In the genomic region with DNA sequence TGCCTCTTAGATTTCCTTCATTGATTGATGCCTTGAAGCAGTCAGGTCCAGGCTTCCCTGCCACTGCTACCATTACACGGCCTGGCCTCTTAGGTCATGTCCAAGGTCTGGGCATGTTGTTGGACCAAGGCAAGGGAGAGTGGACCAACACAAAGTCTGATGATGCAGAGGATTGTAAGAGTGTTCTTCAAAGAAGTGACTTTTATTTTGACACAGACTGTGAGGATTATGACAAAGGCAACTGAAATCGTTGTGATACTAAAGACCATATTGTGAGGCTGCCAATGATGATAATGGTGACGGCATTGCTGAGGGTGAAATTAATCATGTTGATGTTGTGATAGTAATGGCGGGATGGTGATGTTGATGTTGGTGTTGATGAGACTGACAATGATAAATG, we compare ENCODE assay signal across 20 cellular contexts.
DNase-seq lines count a peak whose midpoint lies in the region; ATAC-seq and TF ChIP-seq lines count a peak whose summit lies in the region.
"Had no signal": no experiment of that assay in that cellular context is flagged by ENCODE, and none has a peak within 500 bp of the region (broad histone marks: within the 10 kb centered on the region; RNA-seq: fewer than 3 reads in every experiment).

No MANE protein-coding gene starts in this region.

- H3K36me3 ChIP-seq in BLaER1 treated with 17β-estradiol and CSF1 and Interleukin-3, amounts not matched to agents 10 nM and 100 nM: no peaks in the 10 kb centered on the region
- H3K36me3 ChIP-seq in HEK293 (ENCODE audit: control insufficient read depth in 2 of 2, insufficient read depth in 1 of 2, low read length in 2 of 2) (no peaks in the 10 kb centered on the region), prostate gland (no peaks in the 10 kb centered on the region)
- H3K36me3 ChIP-seq: BLaER1, HAP-1 had no signal

- H3K9ac ChIP-seq in BLaER1 treated with 17β-estradiol and CSF1 and Interleukin-3, amounts not matched to agents 10 nM and 100 nM: no peak overlapping the region
- H3K9ac ChIP-seq: BLaER1, KMS-11 had no signal

- no peak overlapping the region for H3K27ac ChIP-seq in BLaER1 treated with 17β-estradiol and CSF1 and Interleukin-3, amounts not matched to agents 10 nM and 100 nM
- H3K27ac ChIP-seq in HEK293 (ENCODE audit: extremely low read depth, low read depth, low read length) (no peak overlapping the region), prostate gland (no peak overlapping the region)
- H3K27ac ChIP-seq: BLaER1, KMS-11, RWPE1 had no signal

- no peaks in the 10 kb centered on the region for H3K9me3 Mint-ChIP-seq in natural killer cell
- H3K9me3 Mint-ChIP-seq: CD4-positive, alpha-beta T cell; GM23338 had no signal

- POLR2A ChIA-PET in HEK293 (lab: Yijun Ruan, JAX): no interaction called here

- TF ChIP-seq CTCF in HEK293 (tag by site-specific recombination; IDR thresholded peaks at IDR 0.05) (no peak), prostate gland (IDR thresholded peaks at IDR 0.05) (no peak), natural killer cell (IDR thresholded peaks at IDR 0.05) (no peak)

- H3K27me3 ChIP-seq in BLaER1 treated with 17β-estradiol and CSF1 and Interleukin-3, amounts not matched to agents 10 nM and 100 nM: no peaks in the 10 kb centered on the region
- H3K27me3 ChIP-seq in prostate gland (replicated peaks; ENCODE audit: insufficient read depth): no peaks in the 10 kb centered on the region
- H3K27me3 ChIP-seq: BLaER1 had no signal

- ATAC-seq in natural killer cell: no peak
- ATAC-seq: Panc1 had no signal

- H3K4me3 Mint-ChIP-seq in natural killer cell: no peak overlapping the region
- H3K4me3 Mint-ChIP-seq: CD4-positive, alpha-beta T cell; GM23338 had no signal

- CTCF ChIA-PET in HEK293 (lab: Yijun Ruan, JAX): no interaction called here

- TF ChIP-seq POLR2A in prostate gland (IDR thresholded peaks at IDR 0.05): no peak

- peaks cover 6 to 7% of the 10 kb centered on the region in 2 donors for H3K27me3 Mint-ChIP-seq in natural killer cell (ENCODE audit: low read depth in 2 of 2)

- H4K20me1 ChIP-seq in BLaER1 treated with 17β-estradiol and CSF1 and Interleukin-3, amounts not matched to agents 10 nM and 100 nM: no peaks in the 10 kb centered on the region; a peak in 1 of 22 replicates
- H4K20me1 ChIP-seq: BLaER1 had no signal

- H3K4me2 ChIP-seq in BLaER1 treated with 17β-estradiol and CSF1 and Interleukin-3, amounts not matched to agents 10 nM and 100 nM: peak overlapping the region in 6 of 11 experiments; percentile 2 to 46 (median 28); a peak in 5 of 22 replicates
- H3K4me2 ChIP-seq: GM23338, KMS-11 had no signal

- DNase-seq in ecto neural progenitor cell (ENCODE audit: low spot score) (peak; percentile 23), prostate gland (ENCODE audit: low spot score) (peak; percentile 0), NCI-H1930 (lab: John Stamatoyannopoulos, UW) (no peak), hypothalamus (lab: John Stamatoyannopoulos, UW) (no peak), natural killer cell (no peak)
- DNase-seq: DMS53, IMR-90, NCI-H2029 treated with DMSO at 0.1 percent for 48 hours, NCI-H2227 treated with DMSO at 0.1 percent for 48 hours, NCI-H526 treated with DMSO at 0.1 percent for 48 hours, SHP77 treated with DMSO at 0.1 percent for 48 hours had no signal

- peaks cover 6 to 13% (median 11%) of the 10 kb centered on the region in 10 experiments; a peak in 17 of 20 replicates for H3K4me1 ChIP-seq in BLaER1 treated with 17β-estradiol and CSF1 and Interleukin-3, amounts not matched to agents 10 nM and 100 nM
- H3K4me1 ChIP-seq in HEK293 (ENCODE audit: control insufficient read depth, insufficient read depth, low read length) (no peaks in the 10 kb centered on the region), prostate gland (replicated peaks) (no peaks in the 10 kb centered on the region)
- H3K4me1 ChIP-seq: HAP-1 had no signal

- H3K4me1 Mint-ChIP-seq in natural killer cell: no peaks in the 10 kb centered on the region

- 74% methylated on average over 4 of the region's 4 CpGs for WGBS in prostate gland

- H3K4me3 ChIP-seq in BLaER1 treated with 17β-estradiol and CSF1 and Interleukin-3, amounts not matched to agents 10 nM and 100 nM: no peak overlapping the region
- no peak overlapping the region for H3K4me3 ChIP-seq in HEK293 (ENCODE audit: low read depth, low read length)
- no peak overlapping the region for H3K4me3 ChIP-seq in prostate gland
- H3K4me3 ChIP-seq: BLaER1, GM23338, HAP-1 had no signal

- H3K36me3 Mint-ChIP-seq in natural killer cell: no peaks in the 10 kb centered on the region

- H3K27ac Mint-ChIP-seq in natural killer cell: no peak overlapping the region
- H3K27ac Mint-ChIP-seq: CD4-positive, alpha-beta T cell; GM23338 had no signal

- no peaks in the 10 kb centered on the region for H3K9me3 ChIP-seq in BLaER1 treated with 17β-estradiol and CSF1 and Interleukin-3, amounts not matched to agents 10 nM and 100 nM (replicated peaks in 1 of 11)
- H3K9me3 ChIP-seq in HEK293 (ENCODE audit: control insufficient read depth, insufficient read depth, low read depth, low read length): no peaks in the 10 kb centered on the region
- H3K9me3 ChIP-seq in prostate gland: no peaks in the 10 kb centered on the region
- H3K9me3 ChIP-seq: BLaER1, HAP-1 had no signal

- intact Hi-C loops in prostate gland (cut with DNase I): no loop called here
- intact Hi-C loops in natural killer cell (cut with micrococcal nuclease): no loop called here

TF ChIP-seq in HEK293, 187 proteins besides CTCF, POLR2A, EP300 and RAD21:
- no peak for TF ChIP-seq ZNF624 (tag by site-specific recombination; IDR thresholded peaks at IDR 0.05)
- TF ChIP-seq MYNN (tag by site-specific recombination; IDR thresholded peaks at IDR 0.05; ENCODE audit: borderline replicate concordance): peak; percentile 46
- no peak for TF ChIP-seq ZBTB8A (tag by site-specific recombination; IDR thresholded peaks at IDR 0.05)
- TF ChIP-seq ZNF416 (tag by site-specific recombination; IDR thresholded peaks at IDR 0.05): no peak
- TF ChIP-seq ZNF350 (tag by site-specific recombination; IDR thresholded peaks at IDR 0.05): no peak

Comparison
In these comparisons a context has a peak if more than half of its experiments do, and no peak if none do; other contexts are left out.
1. DNase-seq: peak in ecto neural progenitor cell (single experiment) and prostate gland (single experiment); none in NCI-H1930 (0 of 2), hypothalamus (0 of 51) and natural killer cell (single experiment).